In genomic region chr9:120965344-120966004, GRCh38 we compare ENCODE assay signal across 10 cellular contexts. TPM values are rescaled to one million over a fixed set of nuclear protein-coding genes. Genes with fewer than 3 reads are reported as not detected.
DNase-seq lines count a peak whose midpoint lies in the region; ATAC-seq and TF ChIP-seq lines count a peak whose summit lies in the region.
"Had no signal": no experiment of that assay in that cellular context is flagged by ENCODE, and none has a peak within 500 bp of the region (broad histone marks: within the 10 kb centered on the region; RNA-seq: fewer than 3 reads in every experiment).

No MANE protein-coding gene starts in this region.

- H3K9me3 ChIP-seq in right atrium auricular region (no peaks in the 10 kb centered on the region), suprapubic skin (no peaks in the 10 kb centered on the region)
- H3K9me3 ChIP-seq: lower lobe of right lung had no signal

- no peak for TF ChIP-seq POLR2A in suprapubic skin (IDR thresholded peaks at IDR 0.05)

- peak overlapping the region; percentile 35; the same call in 1 of the 2 replicates for H3K27ac Mint-ChIP-seq in WTC11
- H3K27ac Mint-ChIP-seq: T-helper 2 cell treated with Interferon-gamma antibody and Interleukin-4, amounts not matched to agents 5 μg/mL and 100 μg/mL, for 36 hours had no signal

- 82% methylated on average over 4 of the region's 4 CpGs for WGBS in suprapubic skin

- no peak overlapping the region for H3K4me3 Mint-ChIP-seq in WTC11
- H3K4me3 Mint-ChIP-seq: T-helper 2 cell treated with Interferon-gamma antibody and Interleukin-4, amounts not matched to agents 5 μg/mL and 100 μg/mL, for 36 hours had no signal

- H3K4me1 ChIP-seq in right atrium auricular region: no peaks in the 10 kb centered on the region
- H3K4me1 ChIP-seq in suprapubic skin: peaks cover 8% of the 10 kb centered on the region
- H3K4me1 ChIP-seq: lower lobe of right lung had no signal

- no peaks in the 10 kb centered on the region for H3K27me3 ChIP-seq in right atrium auricular region
- no peaks in the 10 kb centered on the region for H3K27me3 ChIP-seq in suprapubic skin

- no peak for TF ChIP-seq EP300 in suprapubic skin (IDR thresholded peaks at IDR 0.05)

- H3K27ac ChIP-seq in right atrium auricular region (peak overlapping the region; percentile 65 to 79), suprapubic skin (peak overlapping the region; percentile 44)
- H3K27ac ChIP-seq: lower lobe of right lung had no signal

- TF ChIP-seq CTCF in WTC11 (IDR thresholded peaks at IDR 0.05) (no peak), right atrium auricular region (IDR thresholded peaks at IDR 0.05) (no peak), suprapubic skin (IDR thresholded peaks at IDR 0.05) (no peak)

- ATAC-seq in WTC11: peak; percentile 81
- ATAC-seq: lower lobe of right lung had no signal

- peaks cover 29% of the 10 kb centered on the region for H3K4me1 Mint-ChIP-seq in WTC11

- no peaks in the 10 kb centered on the region for H3K9me3 Mint-ChIP-seq in WTC11
- H3K9me3 Mint-ChIP-seq: T-helper 2 cell treated with Interferon-gamma antibody and Interleukin-4, amounts not matched to agents 5 μg/mL and 100 μg/mL, for 36 hours had no signal

- no peaks in the 10 kb centered on the region for H3K36me3 Mint-ChIP-seq in WTC11

- CTCF ChIA-PET in WTC11 (lab: Charles Lee): interaction anchor here (0.9 to 2.6 kb wide), 4 partner anchors 16 to 235 kb away, joined by 4 to 21 read pairs (median 6); no protein-coding TSS in a partner anchor

- H3K4me3 ChIP-seq in right atrium auricular region (no peak overlapping the region), suprapubic skin (no peak overlapping the region)
- H3K4me3 ChIP-seq: lower lobe of right lung had no signal

- H3K36me3 ChIP-seq in right atrium auricular region (no peaks in the 10 kb centered on the region), suprapubic skin (peaks cover 13% of the 10 kb centered on the region)

- H3K27me3 Mint-ChIP-seq in WTC11 (ENCODE audit: low read depth): no peaks in the 10 kb centered on the region

- DNase-seq in NCI-H1417 treated with DMSO at 0.1 percent for 48 hours (lab: John Stamatoyannopoulos, UW) (peak; percentile 93), WTC11 (ENCODE audit: low spot score) (peak; percentile 34), right atrium auricular region (ENCODE audit: low spot score) (peak; percentile 74), suprapubic skin (ENCODE audit: low spot score in 2 of 2) (no peak), T-helper 1 cell (no peak)
- DNase-seq in stimulated activated CD4-positive, alpha-beta T cell treated with anti-CD3 and anti-CD28 coated beads, Interleukin-15, amount 100 ng/mL, for 24 hours: no peak
- DNase-seq in stimulated activated CD4-positive, alpha-beta T cell treated with anti-CD3 and anti-CD28 coated beads, Interleukin-4, amount 100 ng/mL, for 24 hours: no peak
- DNase-seq: lower lobe of right lung, NCI-H1694 had no signal

- POLR2A ChIA-PET in WTC11 (lab: Charles Lee): no interaction called here

TF ChIP-seq in WTC11, 78 proteins besides CTCF, POLR2A, EP300 and RAD21:
- TF ChIP-seq IRF1 (CRISPR knock-in tag; IDR thresholded peaks at IDR 0.05) (no peak), HMGA2 (CRISPR knock-in tag; IDR thresholded peaks at IDR 0.05) (0 out of 2 replicates have a peak, but pooled peaks have one; percentile 8), GRHL2 (CRISPR knock-in tag; IDR thresholded peaks at IDR 0.05; ENCODE audit: insufficient replicate concordance, severe bottlenecking) (no peak)

RNA-seq across cellular contexts. Expression of gene TRAF1, which starts 38.9 kb away (rescaled TPM):
- 1.8 to 3.1 TPM (median 2.9 TPM) in 3 replicates for total RNA-seq in WTC11 (2021)
- 1 to 10 TPM; 2.0 to 3.0 TPM for total RNA-seq in right atrium auricular region
- 10 to 100 TPM in 1 of 4 donors, 1 to 10 TPM in 3; 3.5 to 12.2 (median 7.5) TPM for total RNA-seq in suprapubic skin

Comparison
In these comparisons a context has a peak if more than half of its experiments do, and no peak if none do; other contexts are left out.
1. DNase-seq: peak in NCI-H1417 treated with DMSO at 0.1 percent for 48 hours (single experiment), WTC11 (single experiment) and right atrium auricular region (single experiment); none in suprapubic skin (0 of 2), stimulated activated CD4-positive, alpha-beta T cell treated with anti-CD3 and anti-CD28 coated beads, Interleukin-15, amount 100 ng/mL, for 24 hours (single experiment), stimulated activated CD4-positive, alpha-beta T cell treated with anti-CD3 and anti-CD28 coated beads, Interleukin-4, amount 100 ng/mL, for 24 hours (single experiment) and T-helper 1 cell (0 of 5).